In the genomic region with DNA sequence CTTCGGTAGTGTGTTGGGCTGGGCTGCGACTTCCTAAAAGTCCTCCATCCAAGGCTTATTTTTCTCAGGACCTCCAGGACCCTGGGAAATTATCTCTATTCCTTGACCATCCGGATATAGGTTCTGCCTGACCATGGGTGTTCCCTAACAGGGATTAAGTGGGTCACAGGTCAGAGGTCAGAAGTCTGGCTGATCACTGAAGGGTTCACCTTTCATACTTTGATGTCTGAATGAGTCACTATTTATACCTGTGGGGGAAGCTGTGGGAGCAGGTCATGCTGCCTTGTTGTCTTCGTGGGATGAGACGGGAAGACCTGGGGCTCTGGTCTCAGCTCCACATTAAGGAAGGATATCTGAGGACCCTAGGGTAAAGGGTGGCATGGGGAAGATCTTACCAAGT, we compare ENCODE assay signal across 22 cellular contexts.
"Had no signal": no experiment of that assay in that cellular context is flagged by ENCODE, and none has a peak within 500 bp of the region (broad histone marks: within the 10 kb centered on the region; RNA-seq: fewer than 3 reads in every experiment).

No MANE protein-coding gene starts in this region.

- H3K27ac ChIP-seq: coronary artery, dorsolateral prefrontal cortex, epithelial cell of prostate, esophagus squamous epithelium, gastrocnemius medialis, heart right ventricle, left lung, lower lobe of right lung had no signal

- DNase-seq: dermis blood vessel endothelial cell; dorsolateral prefrontal cortex; effector CD4-positive, alpha-beta T cell; effector memory CD4-positive, alpha-beta T cell; erythroblast; esophagus squamous epithelium; foreskin fibroblast; foreskin melanocyte; gastrocnemius medialis; heart right ventricle; hippocampal formation; left cardiac atrium; left lung; left ventricle myocardium superior; lower lobe of right lung; mesenchymal stem cell; mucosa of descending colon; naive B cell had no signal

- ATAC-seq: esophagus mucosa, gastrocnemius medialis, heart right ventricle, left cardiac atrium, left lung, left ventricle myocardium superior, lower lobe of right lung, mucosa of descending colon had no signal

- H3K9me3 Mint-ChIP-seq: mesothelial cell of epicardium, naive B cell had no signal

- H3K9me3 ChIP-seq: esophagus squamous epithelium, gastrocnemius medialis, heart right ventricle, left lung, lower lobe of right lung, mucosa of descending colon had no signal

- H3K4me3 ChIP-seq: coronary artery, dorsolateral prefrontal cortex, esophagus squamous epithelium, gastrocnemius medialis, heart right ventricle, left lung, lower lobe of right lung, mucosa of descending colon had no signal

- H3K36me3 ChIP-seq: esophagus squamous epithelium, gastrocnemius medialis, heart right ventricle, left lung, lower lobe of right lung had no signal

- H3K27ac Mint-ChIP-seq: mesothelial cell of epicardium had no signal

- H3K4me3 Mint-ChIP-seq: mesothelial cell of epicardium, naive B cell had no signal

- H3K4me1 ChIP-seq: esophagus squamous epithelium, gastrocnemius medialis, heart right ventricle, left lung, lower lobe of right lung had no signal

- H3K4me1 Mint-ChIP-seq: naive B cell had no signal

- H3K36me3 Mint-ChIP-seq: mesothelial cell of epicardium, naive B cell had no signal
